10 cellular contexts compared by ENCODE assay signal in genomic region chr19:15835565-15836344, GRCh38. TPM values are rescaled to one million over a fixed set of nuclear protein-coding genes. Genes with fewer than 3 reads are reported as not detected.
DNase-seq lines count a peak whose midpoint lies in the region; ATAC-seq and TF ChIP-seq lines count a peak whose summit lies in the region.
"Not testable (repeated sequence)": the region's sequence is repeated elsewhere in the genome, so short reads cannot be mapped to it uniquely, and the experiment has no call there.
"Had no signal": no experiment of that assay in that cellular context is flagged by ENCODE, and none has a peak within 500 bp of the region (broad histone marks: within the 10 kb centered on the region; RNA-seq: fewer than 3 reads in every experiment).

No MANE protein-coding gene starts in this region.

- H3K36me3 ChIP-seq in MM.1S (replicated peaks; ENCODE audit: insufficient read depth, low read length); effector memory CD4-positive, alpha-beta T cell (ENCODE audit: control insufficient read depth, insufficient read depth, low read length); left lung; skeletal muscle satellite cell (ENCODE audit: insufficient read depth, low read length); suprapubic skin: not testable (repeated sequence)

- 31% methylated on average over 12 of the region's 12 CpGs for WGBS in suprapubic skin

- not testable (repeated sequence) for TF ChIP-seq POLR2A in suprapubic skin (IDR thresholded peaks at IDR 0.05)

- H3K9me3 ChIP-seq in MM.1S (replicated peaks; ENCODE audit: insufficient read depth, low read length); effector memory CD4-positive, alpha-beta T cell (ENCODE audit: control insufficient read depth, low read length); left lung; skeletal muscle satellite cell (replicated peaks; ENCODE audit: low read length); suprapubic skin: not testable (repeated sequence)

- peak overlapping the region; percentile 90; the same call in 1 of the 2 replicates for H2AFZ ChIP-seq in MM.1S (ENCODE audit: low read length)

- not testable (repeated sequence) for H3K9me2 ChIP-seq in MM.1S (replicated peaks; ENCODE audit: insufficient read depth, low read length)

- ATAC-seq in left lung = peak; percentile 6

- not testable (repeated sequence) for TF ChIP-seq CTCF in MM.1S (IDR thresholded peaks at IDR 0.05; ENCODE audit: low read length); VCaP (conservative IDR thresholded peaks at IDR 0.05); left lung (IDR thresholded peaks at IDR 0.05); suprapubic skin (IDR thresholded peaks at IDR 0.05)

- not testable (repeated sequence) for H3K4me1 ChIP-seq in MM.1S (ENCODE audit: low read length); effector memory CD4-positive, alpha-beta T cell (ENCODE audit: control insufficient read depth, insufficient read depth, low read length, poor library complexity, severe bottlenecking); skeletal muscle satellite cell (ENCODE audit: control insufficient read depth, insufficient read depth, low read length)
- peaks cover 0 to 17% of the 10 kb centered on the region in 2 donors for H3K4me1 ChIP-seq in left lung
- H3K4me1 ChIP-seq in suprapubic skin = peaks cover 20% of the 10 kb centered on the region

- peak; percentile 89 for DNase-seq in Caki2 (ENCODE audit: low read depth)
- not testable (repeated sequence) for DNase-seq in MM.1S; left lung; suprapubic skin (ENCODE audit: low spot score in 2 of 2)
- DNase-seq in activated effector memory CD4-positive, alpha-beta T cell treated with Interleukin-2 at 50 U/mL for 16 hours = peak; percentile 56
- peak; percentile 43 to 64 (median 49) for DNase-seq in effector memory CD4-positive, alpha-beta T cell

- H3F3A ChIP-seq in MM.1S (ENCODE audit: insufficient read depth, low read length) = not testable (repeated sequence)

- peaks cover 73% of the 10 kb centered on the region for H3K27me3 ChIP-seq in MM.1S (replicated peaks; ENCODE audit: insufficient read depth, low read length)
- not testable (repeated sequence) for H3K27me3 ChIP-seq in effector memory CD4-positive, alpha-beta T cell (replicated peaks; ENCODE audit: control insufficient read depth, insufficient read depth, low read length, poor library complexity, severe bottlenecking); left lung; skeletal muscle satellite cell (ENCODE audit: control insufficient read depth, insufficient read depth, low read length); suprapubic skin

- intact Hi-C loops in left lung (cut with DNase I) = not testable (repeated sequence)

- not testable (repeated sequence) for TF ChIP-seq EP300 in suprapubic skin (IDR thresholded peaks at IDR 0.05)

- H3K4me2 ChIP-seq in MM.1S (ENCODE audit: low read depth, low read length) = peak overlapping the region; percentile 78
- peak overlapping the region; percentile 92 for H3K4me2 ChIP-seq in skeletal muscle satellite cell (ENCODE audit: low read length)

- H3K79me2 ChIP-seq in MM.1S (ENCODE audit: low read length) = not testable (repeated sequence)

- H3K27ac ChIP-seq in MM.1S (ENCODE audit: low read length) = not testable (repeated sequence)
- peak overlapping the region; percentile 100 for H3K27ac ChIP-seq in VCaP
- H3K27ac ChIP-seq in effector memory CD4-positive, alpha-beta T cell (ENCODE audit: insufficient read depth, low read length, poor library complexity, severe bottlenecking) = peak overlapping the region; percentile 94
- H3K27ac ChIP-seq in left lung = peak overlapping the region; percentile 99
- H3K27ac ChIP-seq in suprapubic skin = peak overlapping the region; percentile 98

- not testable (repeated sequence) for H4K20me1 ChIP-seq in MM.1S (ENCODE audit: insufficient read depth, low read length)

- in situ Hi-C loops in Caki2 (cut with HindIII; ENCODE audit: low pct_unique_long_range_greater_than_20kb, low sequenced_read_pairs) = not testable (repeated sequence)

- H3K4me3 ChIP-seq in MM.1S (ENCODE audit: low read length) (peak overlapping the region; percentile 74), left lung (peak overlapping the region; percentile 61 to 70), skeletal muscle satellite cell (ENCODE audit: low read length) (peak overlapping the region; percentile 84), suprapubic skin (peak overlapping the region; percentile 77)
- H3K4me3 ChIP-seq in effector memory CD4-positive, alpha-beta T cell (ENCODE audit: insufficient read depth, low read depth, low read length, poor library complexity, severe bottlenecking) = peak overlapping the region; percentile 79

- H3K9ac ChIP-seq in MM.1S (ENCODE audit: low read length) = not testable (repeated sequence)
- H3K9ac ChIP-seq in skeletal muscle satellite cell (ENCODE audit: low read depth, low read length) = peak overlapping the region; percentile 92

RNA-seq across cellular contexts. Expression of gene OR10H1, which starts 20.3 kb away (rescaled TPM):
- total RNA-seq in Caki2 (2014; rRNA removed; shearing (Covaris generic); ENCODE audit: low replicate concordance) = not detected in 2 replicates
- under 1 TPM in 1 of 2 donors, not detected in 1; 0.06 TPM for total RNA-seq in left lung
- total RNA-seq in skeletal muscle satellite cell (2012; rRNA removed) = not detected in 2 replicates
- not detected for total RNA-seq in suprapubic skin
- total RNA-seq: dermis blood vessel endothelial cell, Right ventricle myocardium superior had no signal

RNA-seq across cellular contexts. Expression of gene OR10H5, which starts 48.3 kb away (rescaled TPM):
- not detected in 2 replicates for total RNA-seq in Caki2 (2014; rRNA removed; shearing (Covaris generic); ENCODE audit: low replicate concordance)
- total RNA-seq in left lung (not detected), suprapubic skin (not detected)
- total RNA-seq in skeletal muscle satellite cell (2012; rRNA removed) = not detected in 2 replicates
- total RNA-seq: dermis blood vessel endothelial cell, Right ventricle myocardium superior had no signal
